Comparison of ENCODE assay signal across 8 cellular contexts in the genomic region with DNA sequence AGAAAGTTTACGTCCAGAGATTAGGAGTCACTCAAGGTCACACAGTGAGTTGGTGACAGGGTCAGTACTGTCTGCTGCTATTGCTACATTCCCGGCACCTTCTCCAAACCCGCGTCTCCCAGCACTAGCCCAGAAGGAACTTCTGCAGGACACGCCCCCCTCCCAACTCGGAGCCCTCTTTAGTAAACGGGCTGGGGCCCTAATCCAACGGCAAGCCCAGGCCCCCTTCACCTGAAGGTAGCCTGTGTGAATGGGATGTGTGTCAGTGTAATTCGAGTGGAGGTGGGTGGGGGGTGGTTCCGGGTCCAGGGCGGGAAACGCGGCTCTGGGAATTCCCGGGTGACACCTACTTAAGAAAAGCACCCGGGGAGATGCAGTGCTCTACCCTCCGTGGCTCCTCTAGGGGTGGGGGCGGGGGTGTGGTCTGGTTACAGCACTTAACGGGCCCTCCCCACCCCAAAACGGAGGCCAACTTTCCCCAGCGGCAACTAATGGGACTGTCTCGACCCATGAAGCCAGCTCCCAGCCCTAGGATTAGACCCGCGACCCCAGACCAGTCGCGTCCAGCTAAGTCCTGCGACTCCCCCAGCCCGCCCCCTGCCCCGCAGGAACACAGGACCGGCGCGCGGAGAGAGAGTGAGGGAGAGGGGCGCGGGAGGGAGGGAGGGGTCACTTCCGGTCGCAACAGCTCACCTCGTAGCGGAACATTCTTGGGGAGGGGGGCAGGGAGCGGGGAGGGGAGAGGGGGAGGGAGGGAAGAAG. TPM values are rescaled to one million over a fixed set of nuclear protein-coding genes. Genes with fewer than 3 reads are reported as not detected.
DNase-seq lines count a peak whose midpoint lies in the region; ATAC-seq and TF ChIP-seq lines count a peak whose summit lies in the region.

No MANE protein-coding gene starts in this region.

- H3K36me3 ChIP-seq in OCI-LY3 (replicated peaks; ENCODE audit: low read depth, low read length) (peaks cover 34% of the 10 kb centered on the region), thyroid gland (peaks cover 0 to 15% of the 10 kb centered on the region in 2 donors)

- peaks cover 47% of the 10 kb centered on the region for H3K79me2 ChIP-seq in OCI-LY3 (ENCODE audit: low read length)

- peak overlapping the region; percentile 94 for H3K4me2 ChIP-seq in OCI-LY3 (ENCODE audit: low read length)

- H3K4me1 ChIP-seq in OCI-LY3 (ENCODE audit: low read length) (peaks cover 24% of the 10 kb centered on the region), foreskin keratinocyte (peaks cover 13% of the 10 kb centered on the region), thyroid gland (peaks cover 5 to 16% of the 10 kb centered on the region in 2 donors)

- peak; percentile 26 for ATAC-seq in HG02973 (IDR thresholded peaks at IDR 0.05; ENCODE audit: unreplicated experiment)
- peak; percentile 60 for ATAC-seq in foreskin keratinocyte

- peak; percentile 33 to 58 (median 44) for DNase-seq in activated CD4-positive, CD25-positive, alpha-beta regulatory T cell (lab: John Stamatoyannopoulos, UW)
- no peak for DNase-seq in activated CD4-positive, CD25-positive, alpha-beta regulatory T cell treated with anti-CD3 and anti-CD28 coated beads, Interleukin-2, amount 50 U/mL, for 72 hours
- no peak for DNase-seq in activated T-helper 2 cell treated with anti-CD3 and anti-CD28 coated beads, Interferon-gamma antibody, Interleukin-2, Interleukin-4, amounts not matched to agents 10 μg/mL and 5 μg/mL and 100 μg/mL, durations not matched to agents 14 hours and 24 hours and 36 hours (ENCODE audit: low spot score)
- DNase-seq in foreskin keratinocyte (peak; percentile 24 to 44), osteocyte (ENCODE audit: extremely low spot score, unreplicated experiment) (no peak), thyroid gland (peak; percentile 30 to 53)

- intact Hi-C loops in activated T-helper 2 cell treated with anti-CD3 and anti-CD28 coated beads, Interferon-gamma antibody, Interleukin-2, Interleukin-4, amounts not matched to agents 10 μg/mL and 5 μg/mL and 100 μg/mL, durations not matched to agents 14 hours and 24 hours and 36 hours (cut with micrococcal nuclease): loop anchor here (2.0 kb wide), 2 partner anchors 190 to 1090 kb away; partner anchors contain the start of gene ZFP91
- intact Hi-C loops in thyroid gland (cut with DNase I): loop anchor here (10.0 kb wide), 1 partner anchor 114 kb away; no protein-coding TSS in a partner anchor

- H3K27me3 Mint-ChIP-seq in activated T-helper 2 cell treated with anti-CD3 and anti-CD28 coated beads, Interferon-gamma antibody, Interleukin-2, Interleukin-4, amounts not matched to agents 10 μg/mL and 5 μg/mL and 100 μg/mL, durations not matched to agents 14 hours and 24 hours and 36 hours (ENCODE audit: low read depth): no peaks in the 10 kb centered on the region
- H3K27me3 Mint-ChIP-seq in osteocyte (ENCODE audit: unreplicated experiment): no peaks in the 10 kb centered on the region

- peak overlapping the region; percentile 97 for H3K9ac ChIP-seq in OCI-LY3 (ENCODE audit: low read length)

- H4K20me1 ChIP-seq in OCI-LY3 (ENCODE audit: insufficient read depth, low read length): peaks cover 10% of the 10 kb centered on the region

- peak overlapping the region; percentile 69; the same call in 1 of the 2 replicates for H2AFZ ChIP-seq in OCI-LY3 (ENCODE audit: low read depth, low read length)

- H3K9me3 Mint-ChIP-seq in activated T-helper 2 cell treated with anti-CD3 and anti-CD28 coated beads, Interferon-gamma antibody, Interleukin-2, Interleukin-4, amounts not matched to agents 10 μg/mL and 5 μg/mL and 100 μg/mL, durations not matched to agents 14 hours and 24 hours and 36 hours: no peaks in the 10 kb centered on the region
- no peaks in the 10 kb centered on the region for H3K9me3 Mint-ChIP-seq in osteocyte (ENCODE audit: unreplicated experiment)

- H3K4me1 Mint-ChIP-seq in activated T-helper 2 cell treated with anti-CD3 and anti-CD28 coated beads, Interferon-gamma antibody, Interleukin-2, Interleukin-4, amounts not matched to agents 10 μg/mL and 5 μg/mL and 100 μg/mL, durations not matched to agents 14 hours and 24 hours and 36 hours (ENCODE audit: low read depth): peaks cover 41% of the 10 kb centered on the region
- peaks cover 29% of the 10 kb centered on the region for H3K4me1 Mint-ChIP-seq in osteocyte (ENCODE audit: unreplicated experiment)

- H3K4me3 Mint-ChIP-seq in activated T-helper 2 cell treated with anti-CD3 and anti-CD28 coated beads, Interferon-gamma antibody, Interleukin-2, Interleukin-4, amounts not matched to agents 10 μg/mL and 5 μg/mL and 100 μg/mL, durations not matched to agents 14 hours and 24 hours and 36 hours (ENCODE audit: low read depth): peak overlapping the region; percentile 88
- H3K4me3 Mint-ChIP-seq in osteocyte (ENCODE audit: unreplicated experiment): peak overlapping the region; percentile 86

- H3K4me3 ChIP-seq in OCI-LY3 (ENCODE audit: low read length) (peak overlapping the region; percentile 99), thyroid gland (replicated peaks in 1 of 3) (peak overlapping the region; percentile 31 to 95 (median 83))

- H3K36me3 Mint-ChIP-seq in activated T-helper 2 cell treated with anti-CD3 and anti-CD28 coated beads, Interferon-gamma antibody, Interleukin-2, Interleukin-4, amounts not matched to agents 10 μg/mL and 5 μg/mL and 100 μg/mL, durations not matched to agents 14 hours and 24 hours and 36 hours (ENCODE audit: low read depth): peaks cover 42% of the 10 kb centered on the region
- peaks cover 25% of the 10 kb centered on the region for H3K36me3 Mint-ChIP-seq in osteocyte (ENCODE audit: unreplicated experiment)

- TF ChIP-seq CTCF in OCI-LY3 (IDR thresholded peaks at IDR 0.05; ENCODE audit: low read depth, low read length) (no peak), foreskin keratinocyte (conservative IDR thresholded peaks at IDR 0.05) (no peak), osteocyte (IDR thresholded peaks at IDR 0.05) (peak; percentile 29), thyroid gland (IDR thresholded peaks at IDR 0.05) (peak in 2 of 6 experiments; percentile 24 to 35)

- TF ChIP-seq POLR2A in thyroid gland (IDR thresholded peaks at IDR 0.05): no peak

- no peaks in the 10 kb centered on the region for H3K27me3 ChIP-seq in OCI-LY3 (ENCODE audit: low read depth, low read length)
- no peaks in the 10 kb centered on the region for H3K27me3 ChIP-seq in foreskin keratinocyte
- no peaks in the 10 kb centered on the region for H3K27me3 ChIP-seq in thyroid gland

- peak overlapping the region; percentile 67 for H3K27ac ChIP-seq in OCI-LY3 (ENCODE audit: low read length)
- peak overlapping the region; percentile 78 for H3K27ac ChIP-seq in foreskin keratinocyte
- H3K27ac ChIP-seq in thyroid gland: peak overlapping the region; percentile 79 to 99 (median 96)

- H3K9me3 ChIP-seq in OCI-LY3 (ENCODE audit: insufficient read depth, low read length): no peaks in the 10 kb centered on the region
- H3K9me3 ChIP-seq in thyroid gland: no peaks in the 10 kb centered on the region

- peak overlapping the region; percentile 91 for H3K27ac Mint-ChIP-seq in activated T-helper 2 cell treated with anti-CD3 and anti-CD28 coated beads, Interferon-gamma antibody, Interleukin-2, Interleukin-4, amounts not matched to agents 10 μg/mL and 5 μg/mL and 100 μg/mL, durations not matched to agents 14 hours and 24 hours and 36 hours
- H3K27ac Mint-ChIP-seq in osteocyte (ENCODE audit: unreplicated experiment): peak overlapping the region; percentile 94

- 0 to 2% methylated on average over 8 to 16 of the region's 39 CpGs for WGBS in thyroid gland, 2 donors

RNA-seq across cellular contexts. Expression of gene PATL1, which starts 0.5 kb away (rescaled TPM):
- total RNA-seq in activated T-helper 2 cell treated with anti-CD3 and anti-CD28 coated beads, Interferon-gamma antibody, Interleukin-2, Interleukin-4, amounts not matched to agents 10 μg/mL and 5 μg/mL and 100 μg/mL, durations not matched to agents 14 hours and 24 hours and 36 hours: 69.0 and 71.2 TPM in 2 replicates
- 28.2 and 32.3 TPM in 2 replicates for total RNA-seq in foreskin keratinocyte
- polyA plus RNA-seq in foreskin keratinocyte: 17.1 and 20.1 TPM in 2 replicates
- total RNA-seq in osteocyte: 39.3 and 40.0 TPM in 2 replicates
- 10 to 100 TPM; 14.5 to 19.8 (median 17.0) TPM for total RNA-seq in thyroid gland

RNA-seq across cellular contexts. Expression of gene OR10V1, which starts 45.3 kb away (rescaled TPM):
- total RNA-seq in activated T-helper 2 cell treated with anti-CD3 and anti-CD28 coated beads, Interferon-gamma antibody, Interleukin-2, Interleukin-4, amounts not matched to agents 10 μg/mL and 5 μg/mL and 100 μg/mL, durations not matched to agents 14 hours and 24 hours and 36 hours: not detected in 2 replicates
- total RNA-seq in foreskin keratinocyte (not detected in 2 replicates), osteocyte (not detected in 2 replicates), thyroid gland (not detected)
- not detected in 2 replicates for polyA plus RNA-seq in foreskin keratinocyte

RNA-seq across cellular contexts. Expression of gene OSBP, which starts 52.8 kb away (rescaled TPM):
- total RNA-seq in activated T-helper 2 cell treated with anti-CD3 and anti-CD28 coated beads, Interferon-gamma antibody, Interleukin-2, Interleukin-4, amounts not matched to agents 10 μg/mL and 5 μg/mL and 100 μg/mL, durations not matched to agents 14 hours and 24 hours and 36 hours: 42.8 and 43.4 TPM in 2 replicates
- 38.1 and 41.1 TPM in 2 replicates for total RNA-seq in foreskin keratinocyte
- 13.6 and 14.4 TPM in 2 replicates for polyA plus RNA-seq in foreskin keratinocyte
- total RNA-seq in osteocyte: 45.7 and 46.0 TPM in 2 replicates
- 10 to 100 TPM; 47.3 to 59.6 (median 49.5) TPM for total RNA-seq in thyroid gland

Comparison
In these comparisons a context has a peak if more than half of its experiments do, and no peak if none do; other contexts are left out.
1. DNase-seq: peak in activated CD4-positive, CD25-positive, alpha-beta regulatory T cell (4 of 4), foreskin keratinocyte (2 of 2) and thyroid gland (2 of 2); none in activated CD4-positive, CD25-positive, alpha-beta regulatory T cell treated with anti-CD3 and anti-CD28 coated beads, Interleukin-2, amount 50 U/mL, for 72 hours (single experiment), activated T-helper 2 cell treated with anti-CD3 and anti-CD28 coated beads, Interferon-gamma antibody, Interleukin-2, Interleukin-4, amounts not matched to agents 10 μg/mL and 5 μg/mL and 100 μg/mL, durations not matched to agents 14 hours and 24 hours and 36 hours (single experiment) and osteocyte (single experiment).
2. Peak in every context shown above with its lines, with median percentiles within 50 percentile points of each other: H3K27ac ChIP-seq.